ENCODE assay signal across 20 cellular contexts in genomic region chr11:87870081-87870480, GRCh38.
"Had no signal": no experiment of that assay in that cellular context is flagged by ENCODE, and none has a peak within 500 bp of the region (broad histone marks: within the 10 kb centered on the region; RNA-seq: fewer than 3 reads in every experiment).

No MANE protein-coding gene starts in this region.

- H3K4me2 ChIP-seq: neural progenitor cell had no signal

- H3K27ac ChIP-seq: coronary artery, epithelial cell of prostate, gastrocnemius medialis, neural progenitor cell, prostate gland, upper lobe of right lung, VCaP had no signal

- H3K9ac ChIP-seq: neural progenitor cell had no signal

- H3K9me3 ChIP-seq: gastrocnemius medialis, prostate gland, upper lobe of right lung had no signal

- H3K36me3 ChIP-seq: gastrocnemius medialis, neural progenitor cell, prostate gland, upper lobe of right lung had no signal

- H2AFZ ChIP-seq: neural progenitor cell had no signal

- DNase-seq: activated CD4-positive, alpha-beta T cell treated with anti-CD3 and anti-CD28 coated beads, Interleukin-2, amount 10 ng/mL, durations not matched to agents 7 days and 5 days; activated CD8-positive, alpha-beta T cell treated with anti-CD3 and anti-CD28 coated beads for 36 hours; activated gamma-delta T cell treated with Interleukin-2 at 50 U/mL for 16 hours; aorta; cerebellar nuclear complex; gastrocnemius medialis; hippocampal formation; left ventricle myocardium superior; mammary epithelial cell; naive thymus-derived CD8-positive, alpha-beta T cell; stimulated activated CD4-positive, alpha-beta T cell treated with anti-CD3 and anti-CD28 coated beads, Interleukin-12 subunit alpha, Interleukin-12 subunit beta, amount 100 ng/mL, for 4 hours; stimulated activated CD4-positive, alpha-beta T cell treated with anti-CD3 and anti-CD28 coated beads, Interleukin-4, amount 100 ng/mL, for 4 hours; stimulated activated naive CD8-positive, alpha-beta T cell treated with anti-CD3 and anti-CD28 coated beads, Interleukin-15, Interleukin-2, amounts not matched to agents 100 U/mL and 50 U/mL, for 24 hours; upper lobe of right lung had no signal

- H3K27me3 ChIP-seq: gastrocnemius medialis, neural progenitor cell, upper lobe of right lung had no signal

- H3K4me3 ChIP-seq: coronary artery, gastrocnemius medialis, neural progenitor cell, prostate gland, upper lobe of right lung had no signal

- H3K4me1 ChIP-seq: gastrocnemius medialis, neural progenitor cell, prostate gland, upper lobe of right lung had no signal

- ATAC-seq: activated CD4-positive, CD25-positive, alpha-beta regulatory T cell treated with anti-CD3 and anti-CD28 coated beads, Interleukin-2, amount 50 U/mL, for 24 hours; activated CD8-positive, alpha-beta T cell treated with anti-CD3 and anti-CD28 coated beads for 36 hours; gastrocnemius medialis; left ventricle myocardium superior; naive thymus-derived CD8-positive, alpha-beta T cell; stimulated activated naive CD8-positive, alpha-beta T cell treated with anti-CD3 and anti-CD28 coated beads, Interleukin-15, Interleukin-2, amounts not matched to agents 100 U/mL and 50 U/mL, for 24 hours; upper lobe of right lung had no signal
